Comparison of ENCODE assay signal across 7 cellular contexts in the genomic region with DNA sequence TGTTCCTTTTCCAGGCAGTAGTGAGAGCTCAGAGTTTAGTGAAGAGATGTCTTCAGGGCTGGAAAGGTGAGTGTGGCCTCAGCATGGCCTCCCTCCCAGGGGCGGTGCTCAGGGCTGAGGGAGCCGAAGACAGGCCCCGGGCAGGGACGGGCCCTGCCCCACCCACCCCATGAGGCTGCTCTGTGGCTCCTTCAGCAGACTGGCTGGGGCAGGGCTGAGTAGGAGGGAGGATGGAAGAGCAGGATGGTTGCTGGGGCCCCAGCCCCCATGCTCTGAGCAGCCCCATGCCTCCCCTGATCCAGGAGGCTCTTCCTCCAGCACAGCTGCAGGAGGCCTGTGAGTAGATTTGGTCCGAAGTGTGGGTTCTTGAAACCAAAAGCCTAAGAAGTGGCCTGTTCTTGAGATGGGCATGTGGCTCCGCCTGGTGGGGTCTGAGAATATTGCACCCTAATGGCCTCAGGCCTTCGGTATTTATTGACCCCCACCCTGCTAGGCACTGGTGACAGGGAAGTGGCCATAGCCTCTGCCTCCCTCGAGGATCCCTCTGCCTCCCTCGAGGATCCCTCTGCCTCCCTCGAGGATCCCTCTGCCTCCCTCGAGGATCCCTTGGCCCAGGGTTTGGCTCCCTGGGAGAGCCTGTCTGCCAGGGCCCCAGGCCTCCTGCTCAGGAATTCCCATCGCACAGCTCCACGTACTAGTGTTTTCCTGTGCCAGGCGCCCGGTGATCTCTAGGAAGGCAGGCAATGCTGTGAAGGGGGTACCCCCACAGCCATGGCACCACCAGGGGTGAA.
DNase-seq lines count a peak whose midpoint lies in the region; ATAC-seq and TF ChIP-seq lines count a peak whose summit lies in the region.

No MANE protein-coding gene starts in this region.

- H3K27ac ChIP-seq in heart left ventricle (peak overlapping the region in 11 of 12 donors; percentile 43 to 81 (median 72)), prostate gland (peak overlapping the region in 1 of 2 donors; percentile 22), upper lobe of right lung (no peak overlapping the region)

- TF ChIP-seq POLR2A in heart left ventricle (IDR thresholded peaks at IDR 0.05) (no peak), prostate gland (IDR thresholded peaks at IDR 0.05) (no peak)

- peak; percentile 97 for TF ChIP-seq CTCF in GM12865 (IDR thresholded peaks at IDR 0.05; ENCODE audit: insufficient read depth, low read depth, low read length, missing control alignments)
- TF ChIP-seq CTCF in heart left ventricle (IDR thresholded peaks at IDR 0.05) = peak; percentile 80 to 94 (median 91)
- TF ChIP-seq CTCF in prostate gland (IDR thresholded peaks at IDR 0.05) = peak; percentile 91 to 99 (median 97)
- peak; percentile 94 for TF ChIP-seq CTCF in upper lobe of right lung (IDR thresholded peaks at IDR 0.05)

- H3K9me3 ChIP-seq in heart left ventricle (no peaks in the 10 kb centered on the region), prostate gland (no peaks in the 10 kb centered on the region), upper lobe of right lung (no peaks in the 10 kb centered on the region)

- ATAC-seq in activated naive CD4-positive, alpha-beta T cell treated with anti-CD3 and anti-CD28 coated beads, Interleukin-2, amount 50 U/mL, for 72 hours = peak; percentile 71 to 78
- ATAC-seq in heart left ventricle = peak; percentile 17 to 67 (median 64)
- peak; percentile 87 for ATAC-seq in upper lobe of right lung

- H3K36me3 Mint-ChIP-seq in activated naive CD4-positive, alpha-beta T cell treated with anti-CD3 and anti-CD28 coated beads, Interleukin-2, amount 50 U/mL, for 72 hours = no peaks in the 10 kb centered on the region

- no peaks in the 10 kb centered on the region for H3K9me3 Mint-ChIP-seq in activated naive CD4-positive, alpha-beta T cell treated with anti-CD3 and anti-CD28 coated beads, Interleukin-2, amount 50 U/mL, for 72 hours

- H3K27me3 ChIP-seq in heart left ventricle = no peaks in the 10 kb centered on the region
- H3K27me3 ChIP-seq in prostate gland (replicated peaks; ENCODE audit: insufficient read depth) = no peaks in the 10 kb centered on the region
- no peaks in the 10 kb centered on the region for H3K27me3 ChIP-seq in upper lobe of right lung

- DNase-seq in GM12865 (ENCODE audit: low read depth) (peak; percentile 91), LHCN-M2 (ENCODE audit: low read depth) (peak; percentile 70), SKM-1 treated with dmso at 0.1 percent for 144 hours (lab: John Stamatoyannopoulos, UW; ENCODE audit: unreplicated experiment) (peak; percentile 51), heart left ventricle (peak; percentile 73 to 80 (median 77)), prostate gland (ENCODE audit: low spot score) (peak; percentile 71), upper lobe of right lung (peak; percentile 81)
- DNase-seq in activated naive CD4-positive, alpha-beta T cell treated with anti-CD3 and anti-CD28 coated beads, Interleukin-2, amount 50 U/mL, for 72 hours (ENCODE audit: low spot score in 2 of 2) = peak; percentile 60 to 84

- H3K36me3 ChIP-seq in heart left ventricle (no peaks in the 10 kb centered on the region), prostate gland (no peaks in the 10 kb centered on the region), upper lobe of right lung (no peaks in the 10 kb centered on the region)

- H3K4me3 ChIP-seq in GM12865 (ENCODE audit: low read depth, low read length) = no peak overlapping the region
- no peak overlapping the region for H3K4me3 ChIP-seq in heart left ventricle
- no peak overlapping the region for H3K4me3 ChIP-seq in prostate gland
- no peak overlapping the region for H3K4me3 ChIP-seq in upper lobe of right lung

- H3K4me1 ChIP-seq in heart left ventricle (peaks cover 4 to 37% (median 28%) of the 10 kb centered on the region in 12 donors), prostate gland (replicated peaks) (no peaks in the 10 kb centered on the region), upper lobe of right lung (peaks cover 11% of the 10 kb centered on the region)

- no peak overlapping the region for H3K27ac Mint-ChIP-seq in activated naive CD4-positive, alpha-beta T cell treated with anti-CD3 and anti-CD28 coated beads, Interleukin-2, amount 50 U/mL, for 72 hours

- WGBS in heart left ventricle, 4 donors = 30 to 40% (median 35%) methylated on average over 12 to 15 of the region's 15 CpGs
- WGBS in prostate gland = 32% methylated on average over 15 of the region's 15 CpGs

- intact Hi-C loops in heart left ventricle (cut with DNase I) = loop anchor here in 9 of 10 donors (1.0 to 10.0 kb wide), 10 partner anchors 62 to 259 kb away; a partner anchor contains a TSS
- intact Hi-C loops in prostate gland (cut with DNase I) = loop anchor here (1.0 to 5.0 kb wide), 3 partner anchors 177 to 260 kb away; no protein-coding TSS in a partner anchor
- intact Hi-C loops in upper lobe of right lung (cut with DNase I) = no loop called here
